1 cellular context compared by ENCODE assay signal in the genomic region with DNA sequence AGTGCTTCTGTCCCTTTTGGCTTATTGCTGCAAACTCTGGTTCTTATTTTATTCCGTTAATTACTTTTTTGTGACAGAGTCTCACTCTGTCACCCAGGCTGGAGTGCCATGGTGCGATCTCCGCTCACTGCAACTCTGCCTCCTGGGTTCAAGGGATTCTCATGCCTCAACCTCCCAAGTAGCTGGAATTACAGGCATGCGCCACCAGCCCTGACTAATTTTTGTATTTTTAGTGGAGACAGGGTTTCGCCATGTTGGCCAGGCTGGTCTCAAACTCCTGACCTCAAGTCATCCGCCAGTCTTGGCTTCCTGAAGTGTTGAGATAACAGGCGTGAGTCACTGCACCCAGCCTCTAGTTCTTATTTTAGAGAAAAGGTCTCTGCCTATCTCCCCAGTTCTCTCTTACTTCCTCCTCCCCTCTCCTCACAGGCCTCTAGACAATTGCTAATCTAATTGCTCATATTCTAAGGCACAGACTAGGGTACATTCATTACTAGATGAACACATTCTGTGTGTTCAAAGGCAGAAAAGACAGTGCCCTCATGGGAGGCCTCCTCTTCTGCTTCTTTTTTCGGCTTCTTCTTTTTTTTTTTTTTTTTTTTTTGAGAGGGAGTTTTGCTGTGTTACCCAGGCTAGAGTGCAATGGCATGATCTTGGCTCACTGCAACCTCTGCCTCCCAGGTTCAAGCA.
TF ChIP-seq lines count a peak whose summit lies in the region.

No MANE protein-coding gene starts in this region.

TF ChIP-seq in endothelial cell of umbilical vein, 7 proteins besides CTCF, POLR2A, EP300 and RAD21:
- TF ChIP-seq JUN (IDR thresholded peaks at IDR 0.05; ENCODE audit: borderline replicate concordance, insufficient read depth, insufficient read length, low read depth) (peak; percentile 50), MYC (IDR thresholded peaks at IDR 0.05; ENCODE audit: low read depth, low read length) (no peak), FOS (IDR thresholded peaks at IDR 0.05; ENCODE audit: borderline replicate concordance, insufficient read depth, low read length) (peak; percentile 82), GATA2 (IDR thresholded peaks at IDR 0.05; ENCODE audit: insufficient read depth, insufficient read length, low read depth, low read length) (peak; percentile 78), EZH2 (IDR thresholded peaks at IDR 0.05; ENCODE audit: borderline replicate concordance, low read depth, low read length, severe bottlenecking) (no peak), POLR2AphosphoS5 (IDR thresholded peaks at IDR 0.05; ENCODE audit: insufficient read depth, low read depth, low read length) (peak; percentile 74)
- TF ChIP-seq, protein P1, sequence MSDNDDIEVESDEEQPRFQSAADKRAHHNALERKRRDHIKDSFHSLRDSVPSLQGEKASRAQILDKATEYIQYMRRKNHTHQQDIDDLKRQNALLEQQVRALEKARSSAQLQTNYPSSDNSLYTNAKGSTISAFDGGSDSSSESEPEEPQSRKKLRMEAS (IDR thresholded peaks at IDR 0.05; ENCODE audit: insufficient read depth, insufficient read length): no peak
TF ChIP-seq in endothelial cell of umbilical vein: peak in this region for 4.
